In genomic region chr6:170470673-170471072, GRCh38 we compare ENCODE assay signal across 22 cellular contexts.
"Had no signal": no experiment of that assay in that cellular context is flagged by ENCODE, and none has a peak within 500 bp of the region (broad histone marks: within the 10 kb centered on the region; RNA-seq: fewer than 3 reads in every experiment).

No MANE protein-coding gene starts in this region.

- H3K4me3 ChIP-seq: body of pancreas, esophagus muscularis mucosa, gastroesophageal sphincter, heart left ventricle, left lung, lung, tibial nerve had no signal

- ATAC-seq: activated CD4-positive, CD25-positive, alpha-beta regulatory T cell treated with anti-CD3 and anti-CD28 coated beads, Interleukin-2, amount 50 U/mL, for 24 hours; activated CD8-positive, alpha-beta T cell treated with anti-CD3 and anti-CD28 coated beads for 36 hours; body of pancreas; effector memory CD8-positive, alpha-beta T cell; gastroesophageal sphincter; left lung; sciatic nerve; stimulated activated effector memory CD8-positive, alpha-beta T cell treated with anti-CD3 and anti-CD28 coated beads, Interleukin-12 subunit alpha, Interleukin-12 subunit beta, amount 100 ng/mL, for 72 hours; stimulated activated naive CD8-positive, alpha-beta T cell treated with anti-CD3 and anti-CD28 coated beads, Interleukin-15, amount 100 ng/mL, for 72 hours; T-helper 17 cell had no signal

- H3K27me3 ChIP-seq: body of pancreas, heart left ventricle, tibial nerve had no signal

- H3K4me1 ChIP-seq: body of pancreas, esophagus muscularis mucosa, gastroesophageal sphincter, left lung, tibial nerve had no signal

- H3K27ac ChIP-seq: body of pancreas, esophagus muscularis mucosa, gastroesophageal sphincter, heart left ventricle, left lung, tibial nerve, VCaP had no signal

- DNase-seq: activated CD4-positive, alpha-beta T cell treated with anti-CD3 and anti-CD28 coated beads, Interleukin-2, amount 10 ng/mL, durations not matched to agents 7 days and 5 days; activated CD8-positive, alpha-beta T cell treated with anti-CD3 and anti-CD28 coated beads for 36 hours; activated gamma-delta T cell; anterior cingulate cortex; body of pancreas; effector memory CD8-positive, alpha-beta T cell; heart left ventricle; kidney glomerular epithelial cell; left lung; small intestine; stimulated activated CD4-positive, alpha-beta T cell treated with anti-CD3 and anti-CD28 coated beads, Interleukin-2, amount 100 ng/mL, for 24 hours; stimulated activated naive CD8-positive, alpha-beta T cell treated with anti-CD3 and anti-CD28 coated beads, Interleukin-15, amount 100 ng/mL, for 72 hours; SW 1271; T-helper 17 cell had no signal

- H3K36me3 ChIP-seq: esophagus muscularis mucosa, gastroesophageal sphincter, heart left ventricle, left lung, tibial nerve had no signal

- H3K9me3 ChIP-seq: body of pancreas, esophagus muscularis mucosa, gastroesophageal sphincter, tibial nerve had no signal
